Comparison of ENCODE assay signal across 8 cellular contexts in the genomic region with DNA sequence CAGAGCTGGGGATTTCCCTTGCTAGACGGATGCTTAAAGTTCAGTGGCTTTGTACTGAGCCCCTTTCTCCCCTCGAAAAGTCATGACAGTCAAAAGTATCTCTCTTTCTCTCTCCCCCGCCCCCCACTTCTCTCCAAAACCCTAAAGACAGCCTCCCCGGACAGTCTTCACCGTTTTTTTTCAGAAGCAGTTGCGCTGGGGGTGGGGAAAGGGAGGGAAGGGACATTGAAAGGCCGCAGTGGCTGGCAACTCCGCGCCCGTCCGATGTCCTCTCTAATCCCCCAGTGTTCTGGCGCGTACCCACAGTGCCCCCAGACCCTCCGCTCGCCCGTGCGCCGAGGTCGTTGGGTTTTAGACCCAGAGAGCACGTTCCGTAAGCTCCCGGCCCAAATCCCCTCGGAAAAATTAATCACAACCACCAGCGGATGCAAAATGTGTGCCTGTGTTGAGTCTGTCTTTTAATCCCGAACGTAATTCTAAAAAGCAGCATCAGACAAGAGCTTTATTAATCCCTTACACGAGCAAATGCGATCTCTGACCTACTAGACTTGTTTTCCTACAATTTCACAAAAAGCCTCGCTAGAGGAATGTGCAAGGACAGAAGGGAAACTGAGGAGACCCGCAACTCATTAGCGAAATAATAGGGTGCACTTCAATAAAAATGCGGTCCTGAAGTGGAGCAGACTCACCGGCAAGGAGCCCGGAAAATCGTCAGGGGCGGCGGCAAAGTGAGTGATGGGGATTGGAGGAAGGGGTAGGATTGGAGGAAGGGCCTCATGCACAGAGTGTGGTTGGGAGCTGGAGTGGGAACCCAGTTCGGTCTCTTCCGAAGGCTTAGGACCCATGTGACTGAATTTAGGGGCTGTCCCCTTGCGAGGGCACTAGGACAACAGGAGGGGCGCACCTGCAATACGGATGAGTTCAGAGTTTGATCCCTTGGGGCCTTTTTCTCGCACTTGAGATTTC. TPM values are rescaled to one million over a fixed set of nuclear protein-coding genes. Genes with fewer than 3 reads are reported as not detected.
A peak's percentile ranks its signal among the peaks of the same experiment; 100 is the strongest.
DNase-seq lines count a peak whose midpoint lies in the region; ATAC-seq, FAIRE-seq and TF ChIP-seq lines count a peak whose summit lies in the region.

No MANE protein-coding gene starts in this region.

- no peak for TF ChIP-seq RAD21 in GM12878 (IDR thresholded peaks at IDR 0.05; ENCODE audit: insufficient read depth, low read depth, low read length)

- no peaks in the 10 kb centered on the region for H3K27me3 ChIP-seq in CD8-positive, alpha-beta memory T cell (ENCODE audit: insufficient read depth, low read length, poor library complexity, severe bottlenecking)
- H3K27me3 ChIP-seq in GM12878 (replicated peaks in 1 of 2; ENCODE audit: control insufficient read depth in 2 of 2, insufficient read depth in 2 of 2, low read length in 1 of 2), result peaks cover 8 to 10% of the 10 kb centered on the region in 2 experiments
- peaks cover 52% of the 10 kb centered on the region for H3K27me3 ChIP-seq in lower lobe of right lung (ENCODE audit: low read depth)

- RAD21 ChIA-PET in GM12878 (lab: Charles Lee; ENCODE audit: unreplicated experiment), result interaction anchor here (0.7 to 2.6 kb wide), 8 partner anchors 11 to 267 kb away, joined by 3 to 15 read pairs (median 4); no protein-coding TSS in a partner anchor

- H3K4me1 ChIP-seq in CD8-positive, alpha-beta memory T cell (ENCODE audit: insufficient read depth, low read length), result peaks cover 36% of the 10 kb centered on the region
- H3K4me1 ChIP-seq in GM12878 (ENCODE audit: control insufficient read depth, insufficient read depth, low read length) (peaks cover 8% of the 10 kb centered on the region), lower lobe of right lung (peaks cover 42% of the 10 kb centered on the region)

- peak in 2 of 5 donors; percentile 17 to 58 for DNase-seq in CD8-positive, alpha-beta memory T cell
- no peak for DNase-seq in Jurkat, Clone E6-1 (ENCODE audit: low read depth, low spot score)
- DNase-seq in GM12878 (ENCODE audit: low read depth, low spot score) (no peak), lower lobe of right lung (no peak), type B pancreatic cell (ENCODE audit: extremely low spot score, unreplicated experiment) (no peak), SIG-M5 treated with dmso at 0.1 percent for 504 hours (lab: John Stamatoyannopoulos, UW; ENCODE audit: unreplicated experiment) (no peak), cerebellar nuclear complex (lab: John Stamatoyannopoulos, UW) (no peak)

- peak overlapping the region; percentile 2; the same call in 1 of the 2 replicates for H3K9ac ChIP-seq in GM12878 (ENCODE audit: control insufficient read depth, insufficient read depth, low read length)

- peaks cover 0 to 17% (median 0%) of the 10 kb centered on the region in 3 donors for H3K36me3 Mint-ChIP-seq in CD8-positive, alpha-beta memory T cell
- no peaks in the 10 kb centered on the region for H3K36me3 Mint-ChIP-seq in type B pancreatic cell

- peak overlapping the region; percentile 96 to 100 (median 99) for H3K4me3 Mint-ChIP-seq in CD8-positive, alpha-beta memory T cell
- H3K4me3 Mint-ChIP-seq in type B pancreatic cell, result peak overlapping the region; percentile 91

- TF ChIP-seq POLR2A in GM12878 (IDR thresholded peaks at IDR 0.05; ENCODE audit: low read depth, low read length), result no peak

- H2AFZ ChIP-seq in GM12878 (ENCODE audit: control insufficient read depth, low read depth, low read length), result peak overlapping the region; percentile 81

- H3K9me3 ChIP-seq in CD8-positive, alpha-beta memory T cell (ENCODE audit: low read length), result no peaks in the 10 kb centered on the region
- H3K9me3 ChIP-seq in GM12878 (replicated peaks; ENCODE audit: control insufficient read depth, insufficient read depth, low read length) (no peaks in the 10 kb centered on the region), lower lobe of right lung (no peaks in the 10 kb centered on the region)

- peaks cover 58 to 64% (median 59%) of the 10 kb centered on the region in 3 donors for H3K4me1 Mint-ChIP-seq in CD8-positive, alpha-beta memory T cell
- H3K4me1 Mint-ChIP-seq in type B pancreatic cell (ENCODE audit: unreplicated experiment), result peaks cover 31% of the 10 kb centered on the region

- FAIRE-seq in GM12878 (lab: Jason Lieb, UNC), result no peak

- no peak for TF ChIP-seq EP300 in GM12878 (IDR thresholded peaks at IDR 0.05; ENCODE audit: borderline replicate concordance in 1 of 2, control insufficient read depth in 1 of 2, low read depth in 2 of 2, low read length in 2 of 2)

- TF ChIP-seq CTCF in GM12878 (IDR thresholded peaks at IDR 0.05 in 2 of 3, conservative IDR thresholded peaks at IDR 0.05 in 1 of 3; ENCODE audit: control insufficient read depth in 2 of 3, extremely low read depth in 1 of 3, insufficient read depth in 1 of 3, low read depth in 3 of 3, low read length in 3 of 3) (no peak), lower lobe of right lung (IDR thresholded peaks at IDR 0.05) (no peak), type B pancreatic cell (conservative IDR thresholded peaks at IDR 0.05) (no peak)

- H4K20me1 ChIP-seq in GM12878 (ENCODE audit: control insufficient read depth, insufficient read depth), result no peaks in the 10 kb centered on the region

- H3K27ac Mint-ChIP-seq in CD8-positive, alpha-beta memory T cell, result peak overlapping the region; percentile 87 to 98 (median 98)
- H3K27ac Mint-ChIP-seq in type B pancreatic cell, result peak overlapping the region; percentile 7

- H3K27me3 Mint-ChIP-seq in CD8-positive, alpha-beta memory T cell, result peaks cover 0 to 7% of the 10 kb centered on the region in 2 donors
- peaks cover 92% of the 10 kb centered on the region for H3K27me3 Mint-ChIP-seq in type B pancreatic cell

- CTCF ChIA-PET in CD8-positive, alpha-beta memory T cell (lab: Charles Lee), result interaction anchor here (0.7 to 13.4 kb wide), 11 partner anchors 12 to 206 kb away, joined by 3 to 194 read pairs (median 11); a partner anchor contains a TSS
- CTCF ChIA-PET in GM12878 (lab: Yijun Ruan, JAX), result interaction anchor here (0.6 to 4.9 kb wide), 19 partner anchors 10 to 1232 kb away, joined by 3 to 63 read pairs (median 4); no protein-coding TSS in a partner anchor

- POLR2A ChIA-PET in CD8-positive, alpha-beta memory T cell (lab: Charles Lee), result interaction anchor here (1.2 to 4.6 kb wide), 5 partner anchors 12 to 59 kb away, joined by 4 to 34 read pairs (median 12); a partner anchor contains a TSS
- POLR2A ChIA-PET in GM12878 (lab: Charles Lee), result interaction anchor here (1.0 to 1.2 kb wide), 2 partner anchors 112 to 127 kb away, joined by 3 read pairs; a partner anchor contains a TSS

- peak overlapping the region; percentile 97 for H3K4me3 ChIP-seq in CD8-positive, alpha-beta memory T cell (ENCODE audit: low read length)
- H3K4me3 ChIP-seq in Jurkat, Clone E6-1 (ENCODE audit: low read length), result peak overlapping the region; percentile 72
- H3K4me3 ChIP-seq in GM12878 (peak overlapping the region; percentile 87), lower lobe of right lung (peak overlapping the region; percentile 61)

- H3K79me2 ChIP-seq in GM12878 (ENCODE audit: control insufficient read depth, insufficient read depth, low read length), result no peaks in the 10 kb centered on the region

- WGBS in GM12878 (ENCODE audit: insufficient coverage, insufficient replicate concordance, low lambda C conversion rate, missing lambda C conversion rate), result 3% methylated on average over 43 of the region's 43 CpGs

- no TSS peak for BruUV-seq in GM12878 (replicated peaks; lab: Mats Ljungman, UMichigan)

- H3K4me2 ChIP-seq in GM12878 (ENCODE audit: control insufficient read depth, insufficient read depth), result peak overlapping the region; percentile 88

- in situ Hi-C loops in GM12878 (cut with MboI), result no loop called here

- H3K27ac ChIP-seq in CD8-positive, alpha-beta memory T cell (ENCODE audit: low read depth, low read length), result peak overlapping the region; percentile 83
- H3K27ac ChIP-seq in GM12878 (ENCODE audit: control insufficient read depth, insufficient read depth), result no peak overlapping the region
- peak overlapping the region; percentile 55 for H3K27ac ChIP-seq in lower lobe of right lung

- H3K9me3 Mint-ChIP-seq in CD8-positive, alpha-beta memory T cell, result peaks cover 0 to 2% (median 0%) of the 10 kb centered on the region in 5 donors
- no peaks in the 10 kb centered on the region for H3K9me3 Mint-ChIP-seq in type B pancreatic cell

- H3K36me3 ChIP-seq in CD8-positive, alpha-beta memory T cell (ENCODE audit: insufficient read depth, low read length), result no peaks in the 10 kb centered on the region
- H3K36me3 ChIP-seq in GM12878 (ENCODE audit: control insufficient read depth in 2 of 2, insufficient read depth in 2 of 2, low read length in 1 of 2) (no peaks in the 10 kb centered on the region), lower lobe of right lung (no peaks in the 10 kb centered on the region)

- intact Hi-C loops in GM12878 (cut with micrococcal nuclease; ENCODE audit: unreplicated experiment), result loop anchor here (1.0 to 2.0 kb wide), 3 partner anchors 60 to 268 kb away; a partner anchor contains a TSS
- intact Hi-C loops in lower lobe of right lung (cut with DNase I), result no loop called here

- ATAC-seq in GM12878 (peak; percentile 9), lower lobe of right lung (no peak), GM21737 (IDR thresholded peaks at IDR 0.05; ENCODE audit: unreplicated experiment) (no peak)

- SMC1A ChIA-PET in GM12878 (lab: Charles Lee; ENCODE audit: uncharacterized antibody, unreplicated experiment), result interaction anchor here (0.7 to 6.0 kb wide), 11 partner anchors 10 to 273 kb away, joined by 3 to 55 read pairs (median 3); no protein-coding TSS in a partner anchor

RNA-seq across cellular contexts. Expression of a gene that starts 12.2 kb away (rescaled TPM):
- total RNA-seq in CD8-positive, alpha-beta memory T cell, result 10 to 100 TPM; 10.9 to 12.7 TPM
- polyA plus RNA-seq in CD8-positive, alpha-beta memory T cell, result 2.4 TPM
- polyA plus RNA-seq in Jurkat, Clone E6-1 (2012; ENCODE audit: insufficient read depth, insufficient read length), result 4.6 TPM
- total RNA-seq in GM12878 (2013; cell fraction: nucleolus; rRNA removed), result 0.19 and 0.71 TPM in 2 replicates
- total RNA-seq in GM12878 (2014; rRNA removed) (0.38 and 0.68 TPM in 2 replicates), GM12878 (2014; rRNA removed; fragmentation: Illumina TruSeq; extraction: Trizol) (0.32 and 0.67 TPM in 2 replicates), GM12878 (2021) (1.5 and 1.6 TPM in 2 replicates), lower lobe of right lung (1.6 TPM), type B pancreatic cell (ENCODE audit: low replicate concordance) (1.5 and 6.2 TPM in 2 replicates)
- polyA plus RNA-seq in GM12878 (2011; ENCODE audit: low read depth), result not detected
- polyA plus RNA-seq in GM12878 (2011; rRNA removed) (0.11 and 0.13 TPM in 2 replicates), GM12878 (2014; fragmentation: Illumina TruSeq; extraction: Trizol) (0.50 and 2.1 TPM in 2 replicates), GM12878 (2014; fragmentation: Nextera tagmentation; extraction: Ambion mirVana) (under 1 TPM; 0.18 to 0.29 TPM), GM12878 (2014; rRNA removed) (1.0 and 1.6 TPM in 2 replicates), GM12878 (2016; fragmentation: Nextera tagmentation; extraction: Ambion mirVana) (under 1 TPM; 0.09 to 0.29 TPM)
- polyA plus RNA-seq in GM12878 (2011; cell fraction: cytosol; rRNA removed), result 0.07 and 0.21 TPM in 2 replicates
- polyA plus RNA-seq in GM12878 (2011; cell fraction: nucleus; rRNA removed), result 0.35 and 0.39 TPM in 2 replicates
- polyA plus RNA-seq in GM12878 (2012), result 0.15 TPM in 1 of 2 replicates, not detected in the other
- polyA minus RNA-seq in GM12878 (2011; rRNA and poly(A)+ RNA removed), result not detected in 2 replicates
- not detected in 2 replicates for polyA minus RNA-seq in GM12878 (2011; cell fraction: cytosol; rRNA and poly(A)+ RNA removed)
- polyA minus RNA-seq in GM12878 (2011; cell fraction: nucleus; rRNA and poly(A)+ RNA removed), result 0.12 TPM in 1 of 2 replicates, not detected in the other
